ENCODE assay signal across 8 cellular contexts in genomic region chr16:47460755-47461597, GRCh38. TPM values are rescaled to one million over a fixed set of nuclear protein-coding genes. Genes with fewer than 3 reads are reported as not detected.
DNase-seq lines count a peak whose midpoint lies in the region; ATAC-seq and TF ChIP-seq lines count a peak whose summit lies in the region.

TSS of gene ITFG1 (minus strand) at chr16:47461063. CDS start at chr16:47461045, 18 bp downstream.
TSS of gene PHKB (plus strand) at chr16:47461331. CDS start at chr16:47461351, 20 bp downstream.

- POLR2A ChIA-PET in A673 (lab: Charles Lee; ENCODE audit: low non-redundant PET): no interaction called here

- BruUV-seq in A673 (replicated peaks; lab: Mats Ljungman, UMichigan): no TSS peak

- intact Hi-C loops in A673 (cut with micrococcal nuclease; ENCODE audit: unreplicated experiment): loop anchor here (10.0 kb wide), 1 partner anchor 316 kb away; the partner anchor contains the start of gene NETO2

- TF ChIP-seq CTCF in A673 (conservative IDR thresholded peaks at IDR 0.05; ENCODE audit: low read depth, low read length): no peak
- 0 out of 2 replicates have a peak, but pooled peaks have one; percentile 7 for TF ChIP-seq CTCF in VCaP (conservative IDR thresholded peaks at IDR 0.05)

- H3K4me2 ChIP-seq in skeletal muscle satellite cell (ENCODE audit: low read length): peak within 1 kb of the TSS; percentile 81

- ATAC-seq in GM18520 (IDR thresholded peaks at IDR 0.05; ENCODE audit: unreplicated experiment): peak; percentile 65
- peak; percentile 58 for ATAC-seq in HG03060 (IDR thresholded peaks at IDR 0.05; ENCODE audit: low read depth, unreplicated experiment)

- peak within 1 kb of the TSS; percentile 78 for H3K9ac ChIP-seq in iPS-18a (ENCODE audit: low read length)
- peak within 1 kb of the TSS; percentile 99 for H3K9ac ChIP-seq in skeletal muscle satellite cell (ENCODE audit: low read depth, low read length)

- H3K9me3 ChIP-seq in A673 (ENCODE audit: low read depth, low read length, poor library complexity, severe bottlenecking): no peaks in the 10 kb centered on the region
- H3K9me3 ChIP-seq in iPS-18a (ENCODE audit: control insufficient read depth, low read depth, low read length): no peaks in the 10 kb centered on the region
- no peaks in the 10 kb centered on the region for H3K9me3 ChIP-seq in skeletal muscle satellite cell (replicated peaks; ENCODE audit: low read length)

- peaks cover 5% of the 10 kb centered on the region for H3K36me3 ChIP-seq in A673 (ENCODE audit: insufficient read depth, low read length, poor library complexity, severe bottlenecking)
- H3K36me3 ChIP-seq in iPS-18a (ENCODE audit: control insufficient read depth, low read depth, low read length): peaks cover 7% of the 10 kb centered on the region
- peaks cover 16% of the 10 kb centered on the region for H3K36me3 ChIP-seq in skeletal muscle satellite cell (ENCODE audit: insufficient read depth, low read length)

- in situ Hi-C loops in T47D (cut with HindIII; ENCODE audit: low pct_unique_long_range_greater_than_20kb, low sequenced_read_pairs): no loop called here

- H3K27ac ChIP-seq in A673 (ENCODE audit: low read depth, low read length, poor library complexity, severe bottlenecking): peak within 1 kb of the TSS; percentile 97
- peak within 1 kb of the TSS; percentile 92 for H3K27ac ChIP-seq in VCaP
- H3K27ac ChIP-seq in iPS-18a (ENCODE audit: low read length): peak within 1 kb of the TSS; percentile 33

- H3K4me3 ChIP-seq in A673 (ENCODE audit: low read depth, low read length, poor library complexity, severe bottlenecking): peak within 1 kb of the TSS; percentile 78
- peak within 1 kb of the TSS; percentile 79 for H3K4me3 ChIP-seq in iPS-18a (ENCODE audit: low read length)
- peak within 1 kb of the TSS; percentile 99 for H3K4me3 ChIP-seq in skeletal muscle satellite cell (ENCODE audit: low read length)

- CTCF ChIA-PET in A673 (lab: Charles Lee): no interaction called here

- no peaks in the 10 kb centered on the region for H3K27me3 ChIP-seq in A673 (replicated peaks; ENCODE audit: insufficient read depth, low read depth, low read length, poor library complexity)
- H3K27me3 ChIP-seq in iPS-18a (ENCODE audit: control insufficient read depth, insufficient read depth, low read length): no peaks in the 10 kb centered on the region
- H3K27me3 ChIP-seq in skeletal muscle satellite cell (ENCODE audit: control insufficient read depth, insufficient read depth, low read length): no peaks in the 10 kb centered on the region

- DNase-seq in A673 (ENCODE audit: low spot score) (peak; percentile 97), NCI-H2171 treated with DMSO at 0.1 percent for 48 hours (lab: John Stamatoyannopoulos, UW) (peak; percentile 95), T47D (ENCODE audit: low read depth in 1 of 2, low spot score in 1 of 2) (peak; percentile 44 to 90)

- peaks cover 24% of the 10 kb centered on the region for H3K4me1 ChIP-seq in A673 (ENCODE audit: insufficient read depth, low read length, poor library complexity, severe bottlenecking)
- peaks cover 16% of the 10 kb centered on the region for H3K4me1 ChIP-seq in iPS-18a (ENCODE audit: control insufficient read depth, low read depth, low read length)
- H3K4me1 ChIP-seq in skeletal muscle satellite cell (ENCODE audit: control insufficient read depth, insufficient read depth, low read length): peaks cover 15% of the 10 kb centered on the region

RNA-seq across cellular contexts. Expression of gene ITFG1, which starts in this region (rescaled TPM):
- total RNA-seq in A673 (2021): 39.6 and 40.1 TPM in 2 replicates
- total RNA-seq in skeletal muscle satellite cell (2012; rRNA removed): 35.4 and 37.5 TPM in 2 replicates

RNA-seq across cellular contexts. Expression of gene PHKB, which starts in this region (rescaled TPM):
- 50.6 and 62.4 TPM in 2 replicates for total RNA-seq in A673 (2021)
- total RNA-seq in skeletal muscle satellite cell (2012; rRNA removed): 39.3 and 48.7 TPM in 2 replicates

Comparison
In these comparisons a context has a peak if more than half of its experiments do, and no peak if none do; other contexts are left out.
1. Peak in every context shown above with its lines: DNase-seq, ATAC-seq, H3K4me3 ChIP-seq and H3K27ac ChIP-seq.
2. H3K27ac ChIP-seq: peak in every context shown above with its lines; median percentile 97 in A673; 92 in VCaP; 33 in iPS-18a.